Comparison of ENCODE assay signal across 11 cellular contexts in genomic region chr2:72378737-72379346, GRCh38.
"Had no signal": no experiment of that assay in that cellular context is flagged by ENCODE, and none has a peak within 500 bp of the region (broad histone marks: within the 10 kb centered on the region; RNA-seq: fewer than 3 reads in every experiment).

No MANE protein-coding gene starts in this region.

- H3K79me2 ChIP-seq: parathyroid adenoma had no signal

- DNase-seq: activated CD4-positive, alpha-beta T cell treated with anti-CD3 and anti-CD28 coated beads for 1 hour; activated CD4-positive, alpha-beta T cell treated with anti-CD3 and anti-CD28 coated beads, Interleukin-2, amount 50 U/mL, for 4 hours; gastrocnemius medialis; heart left ventricle; left colon; naive thymus-derived CD8-positive, alpha-beta T cell; stimulated activated CD4-positive, alpha-beta T cell treated with anti-CD3 and anti-CD28 coated beads, Interleukin-12 subunit alpha, Interleukin-12 subunit beta, amount 100 ng/mL, for 4 hours; stimulated activated CD4-positive, alpha-beta T cell treated with anti-CD3 and anti-CD28 coated beads, Interleukin-2, amount 100 ng/mL, for 24 hours had no signal

- H3K4me1 ChIP-seq: gastrocnemius medialis, parathyroid adenoma had no signal

- H3K36me3 ChIP-seq: adrenal gland had no signal

- H3K9me3 ChIP-seq: adrenal gland, gastrocnemius medialis had no signal

- H3K27ac ChIP-seq: adrenal gland, gastrocnemius medialis, heart left ventricle, parathyroid adenoma had no signal

- H3K4me3 ChIP-seq: adrenal gland, gastrocnemius medialis, heart left ventricle had no signal

- ATAC-seq: gastrocnemius medialis; heart left ventricle; left colon; naive thymus-derived CD8-positive, alpha-beta T cell; stimulated activated effector memory CD8-positive, alpha-beta T cell treated with anti-CD3 and anti-CD28 coated beads, Interleukin-12 subunit alpha, Interleukin-12 subunit beta, amount 100 ng/mL, for 72 hours had no signal

- H3K27me3 ChIP-seq: adrenal gland, gastrocnemius medialis, heart left ventricle had no signal

- H3K9ac ChIP-seq: parathyroid adenoma had no signal

- H2AFZ ChIP-seq: parathyroid adenoma had no signal
